ENCODE assay signal across 8 cellular contexts in the genomic region with DNA sequence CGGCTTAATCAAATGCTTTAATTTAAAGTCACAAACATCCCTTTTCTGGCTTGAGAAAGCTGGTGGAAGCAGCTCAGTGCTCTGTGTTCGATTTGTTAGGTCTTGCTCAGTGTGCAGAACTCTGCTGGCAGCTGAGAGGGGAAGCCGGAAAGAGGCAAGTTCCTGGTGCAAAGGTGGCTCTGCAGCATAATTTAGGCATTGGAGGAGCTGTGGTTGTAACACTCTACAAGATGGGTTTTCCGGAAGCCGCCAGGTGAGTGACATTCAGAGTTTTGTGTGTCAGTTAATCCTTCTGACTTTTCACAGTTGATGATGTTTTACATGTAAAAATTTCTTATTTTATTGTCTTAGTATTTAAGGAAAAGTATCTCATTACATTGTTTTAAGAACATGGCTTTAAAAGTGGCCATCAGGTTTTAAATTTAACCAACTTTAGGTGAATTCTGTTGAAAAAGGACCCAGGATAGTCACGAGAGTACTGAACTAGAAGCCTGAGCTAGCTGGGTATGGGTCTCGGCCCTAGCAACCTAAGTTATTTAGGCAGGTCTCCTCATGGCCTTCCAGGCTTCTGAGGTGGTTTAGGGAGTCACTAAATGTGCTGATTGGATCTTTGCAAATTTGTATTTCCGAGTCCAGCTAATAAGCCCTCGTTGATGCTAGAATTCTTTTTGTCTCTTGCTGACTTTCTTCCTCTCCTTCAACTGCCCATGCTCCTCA. TPM values are rescaled to one million over a fixed set of nuclear protein-coding genes. Genes with fewer than 3 reads are reported as not detected.
DNase-seq lines count a peak whose midpoint lies in the region; ATAC-seq, FAIRE-seq and TF ChIP-seq lines count a peak whose summit lies in the region.

No MANE protein-coding gene starts in this region.

- H3K4me1 Mint-ChIP-seq in T-cell = peaks cover 24 to 38% (median 36%) of the 10 kb centered on the region in 3 donors

- H3K4me1 ChIP-seq in right atrium auricular region = peaks cover 0 to 20% of the 10 kb centered on the region in 2 donors
- H3K4me1 ChIP-seq in psoas muscle = peaks cover 17% of the 10 kb centered on the region

- H3K27me3 Mint-ChIP-seq in T-cell = no peaks in the 10 kb centered on the region

- H3K27ac Mint-ChIP-seq in T-cell = peak overlapping the region; percentile 68 to 76

- peaks cover 11% of the 10 kb centered on the region for H3K36me3 Mint-ChIP-seq in T-cell

- CTCF ChIA-PET in T-cell (lab: Charles Lee) = interaction anchor here in 1 of 2 donors (0.6 to 1.6 kb wide), 7 partner anchors 15 to 381 kb away, joined by 3 to 13 read pairs (median 3); a partner anchor contains a TSS

- H3K4me3 Mint-ChIP-seq in T-cell = peak overlapping the region; percentile 81 to 90 (median 86)

- POLR2A ChIA-PET in T-cell (lab: Charles Lee) = interaction anchor here in 1 of 2 donors (0.7 kb wide), 1 partner anchor 289 kb away, joined by 3 read pairs; a partner anchor contains a TSS

- FAIRE-seq in urothelium cell line (lab: Jason Lieb, UNC) = no peak

- H3K4me3 ChIP-seq in right atrium auricular region (peak overlapping the region; percentile 49), psoas muscle (peak overlapping the region; percentile 69)

- no peaks in the 10 kb centered on the region for H3K9me3 Mint-ChIP-seq in T-cell

- H3K9me3 ChIP-seq in right atrium auricular region = no peaks in the 10 kb centered on the region
- no peaks in the 10 kb centered on the region for H3K9me3 ChIP-seq in psoas muscle

- no peaks in the 10 kb centered on the region for H3K27me3 ChIP-seq in right atrium auricular region
- no peaks in the 10 kb centered on the region for H3K27me3 ChIP-seq in psoas muscle (ENCODE audit: insufficient read depth in 3 of 3, low read length in 2 of 3)

- intact Hi-C loops in psoas muscle (cut with DNase I) = loop anchor here in 1 of 2 donors (10.0 kb wide), 1 partner anchor 180 kb away; a partner anchor contains a TSS

- 2% methylated on average over 9 of the region's 9 CpGs for WGBS in psoas muscle, 3 donors

- H3K27ac ChIP-seq in right atrium auricular region = peak overlapping the region; percentile 29 to 35
- H3K27ac ChIP-seq in psoas muscle = peak overlapping the region; percentile 20

- TF ChIP-seq CTCF in GM10266 (IDR thresholded peaks at IDR 0.05; ENCODE audit: control insufficient read depth, insufficient read depth, low read depth, missing control alignments) (no peak), right atrium auricular region (IDR thresholded peaks at IDR 0.05) (no peak), psoas muscle (IDR thresholded peaks at IDR 0.05) (no peak)

- ATAC-seq in HG02798 (IDR thresholded peaks at IDR 0.05; ENCODE audit: poor library complexity, unreplicated experiment) (peak; percentile 91), T-cell (replicated peaks in 1 of 4) (peak; percentile 98 to 100 (median 100)), psoas muscle (peak; percentile 61 to 99 (median 94))

- peak; percentile 76 for DNase-seq in GM10266 (ENCODE audit: extremely low spot score)
- DNase-seq in NCI-H146 treated with DMSO at 0.1 percent for 48 hours (lab: John Stamatoyannopoulos, UW; ENCODE audit: unreplicated experiment) = peak; percentile 83
- peak; percentile 52 to 88 (median 79) for DNase-seq in T-cell
- DNase-seq in amygdala (lab: John Stamatoyannopoulos, UW) = peak in 53 of 56 donors; percentile 3 to 77 (median 38)
- DNase-seq in right atrium auricular region (ENCODE audit: low spot score) = peak; percentile 79
- peak; percentile 63 to 65 for DNase-seq in psoas muscle
- peak; percentile 87 for DNase-seq in urothelium cell line (ENCODE audit: low spot score)

- H3K36me3 ChIP-seq in right atrium auricular region = no peaks in the 10 kb centered on the region
- H3K36me3 ChIP-seq in psoas muscle (ENCODE audit: insufficient read depth in 1 of 2, low read depth in 1 of 2) = peaks cover 0 to 21% of the 10 kb centered on the region in 2 donors

RNA-seq across cellular contexts. Expression of a gene that starts 47.1 kb away (rescaled TPM):
- total RNA-seq in T-cell = under 1 TPM in 4 of 5 donors, not detected in 1; 0.22 to 0.68 (median 0.46) TPM
- total RNA-seq in right atrium auricular region = 10 to 100 TPM; 44.1 to 47.2 TPM
- 10 to 100 TPM in 1 of 4 donors, 1 to 10 TPM in 3; 7.2 to 27.1 (median 8.4) TPM for total RNA-seq in psoas muscle
- polyA plus RNA-seq in psoas muscle = 1 to 10 TPM; 3.0 to 5.6 (median 4.7) TPM

Comparison
In these comparisons a context has a peak if more than half of its experiments do, and no peak if none do; other contexts are left out.
1. Peak in every context shown above with its lines: DNase-seq, ATAC-seq, H3K4me3 ChIP-seq and H3K27ac ChIP-seq.
2. RNA of a gene that starts 47.1 kb away (total RNA-seq): 44.1 to 47.2 TPM in right atrium auricular region and 7.2 to 27.1 TPM in psoas muscle; 0.22 to 0.68 TPM in T-cell; every median in the first group is over 4 times any median in the second.